In genomic region chr1:241934843-241935242, GRCh38 we compare ENCODE assay signal across 20 cellular contexts. TPM values are rescaled to one million over a fixed set of nuclear protein-coding genes. Genes with fewer than 3 reads are reported as not detected.
A peak's percentile ranks its signal among the peaks of the same experiment; 100 is the strongest.
DNase-seq lines count a peak whose midpoint lies in the region; ATAC-seq, FAIRE-seq and TF ChIP-seq lines count a peak whose summit lies in the region.
"Had no signal": no experiment of that assay in that cellular context is flagged by ENCODE, and none has a peak within 500 bp of the region (broad histone marks: within the 10 kb centered on the region; RNA-seq: fewer than 3 reads in every experiment).

No MANE protein-coding gene starts in this region.

- H2BK20ac ChIP-seq in H9 (ENCODE audit: low read depth, low read length, poor library complexity, severe bottlenecking): no peak overlapping the region

- no peak overlapping the region for H2BK120ac ChIP-seq in H9 (ENCODE audit: low read depth, low read length, poor library complexity, severe bottlenecking)

- H3K4me1 ChIP-seq in H9 (ENCODE audit: insufficient read depth, low read length): no peaks in the 10 kb centered on the region; the same call in 1 of the 2 replicates
- H3K4me1 ChIP-seq: Caco-2, HAP-1 had no signal

- H3K23me2 ChIP-seq in H9 (ENCODE audit: insufficient read length, low read depth, low read length, poor library complexity, severe bottlenecking): no peaks in the 10 kb centered on the region

- no peak overlapping the region for H3K27ac ChIP-seq in H9 (ENCODE audit: insufficient read length, low read depth, low read length)

- WGBS in H9 (ENCODE audit: extremely low coverage, insufficient read length, low lambda C conversion rate): no CpG with 5 or more reads among the region's 7 CpGs

- peaks cover 13 to 17% of the 10 kb centered on the region in 2 experiments for H3K9me3 Mint-ChIP-seq in H9

- H4K91ac ChIP-seq in H9 (ENCODE audit: insufficient read length, low read depth, low read length): no peak overlapping the region

- H3K14ac ChIP-seq in H9 (ENCODE audit: insufficient read depth, low read length): no peak overlapping the region

- H3T11ph ChIP-seq in H9 (ENCODE audit: low read length): no peak overlapping the region

- H4K20me1 ChIP-seq in H9 (ENCODE audit: control insufficient read depth, insufficient read depth, insufficient read length): no peaks in the 10 kb centered on the region

- no peaks in the 10 kb centered on the region for H3K9me3 ChIP-seq in H9 (ENCODE audit: control insufficient read depth, low read depth, low read length)
- H3K9me3 ChIP-seq: Caco-2, HAP-1 had no signal

- peaks cover 0 to 19% (median 6%) of the 10 kb centered on the region in 3 experiments; a peak in 4 of 7 replicates for H3K36me3 Mint-ChIP-seq in H9 (ENCODE audit: insufficient read depth in 1 of 3, low read depth in 3 of 3)
- H3K36me3 Mint-ChIP-seq: CD4-positive, CD25-positive, alpha-beta regulatory T cell had no signal

- no peak overlapping the region for H3K4me3 Mint-ChIP-seq in H9
- H3K4me3 Mint-ChIP-seq: B cell; CD4-positive, CD25-positive, alpha-beta regulatory T cell; IgD-negative memory B cell had no signal

- H4K5ac ChIP-seq in H9 (ENCODE audit: insufficient read length, low read depth, low read length): no peak overlapping the region

- no peak overlapping the region for H3K18ac ChIP-seq in H9 (ENCODE audit: insufficient read length, low read depth, low read length)

- no peaks in the 10 kb centered on the region for H3K79me1 ChIP-seq in H9 (ENCODE audit: insufficient read depth, low read depth, low read length, poor library complexity, severe bottlenecking)

- no peak overlapping the region for H2BK5ac ChIP-seq in H9 (ENCODE audit: insufficient read length, low read length)

- intact Hi-C loops in sciatic nerve (cut with DNase I): no loop called here

- H4K8ac ChIP-seq in H9 (replicated peaks; ENCODE audit: insufficient read length, low read depth, low read length): no peak overlapping the region

- H3K4me1 Mint-ChIP-seq in H9: peaks cover 22 to 25% of the 10 kb centered on the region in 2 experiments
- H3K4me1 Mint-ChIP-seq: B cell; CD4-positive, CD25-positive, alpha-beta regulatory T cell had no signal

- ATAC-seq in sciatic nerve: peak; percentile 46
- ATAC-seq: PC-3 had no signal

- H3K4me2 ChIP-seq in H9 (ENCODE audit: insufficient read depth, insufficient read length, low read length): no peak overlapping the region

- FAIRE-seq in HTR-8/SVneo (lab: Jason Lieb, UNC): no peak

- peak overlapping the region in 2 of 3 experiments; percentile 30 to 42; a peak in 3 of 7 replicates for H3K27ac Mint-ChIP-seq in H9
- H3K27ac Mint-ChIP-seq: B cell; CD4-positive, CD25-positive, alpha-beta regulatory T cell; IgD-negative memory B cell had no signal

- H2AK5ac ChIP-seq in H9 (ENCODE audit: insufficient read length, low read length): no peak overlapping the region

- no peaks in the 10 kb centered on the region for H3K79me2 ChIP-seq in H9 (ENCODE audit: insufficient read depth, low read length)

- H3K9ac ChIP-seq in H9 (ENCODE audit: extremely low read depth, insufficient read length, low read length): no peak overlapping the region

- DNase-seq in H9 (no peak), cerebellar cortex (ENCODE audit: low spot score) (peak; percentile 33), midbrain (lab: John Stamatoyannopoulos, UW) (peak; percentile 56), sciatic nerve (ENCODE audit: low spot score) (peak; percentile 30), HTR-8/SVneo (ENCODE audit: insufficient read length, low spot score) (no peak), T-helper 1 cell (no peak), AG08395 (ENCODE audit: low spot score) (no peak)
- no peak for DNase-seq in activated CD4-positive, CD25-positive, alpha-beta regulatory T cell (lab: John Stamatoyannopoulos, UW)
- DNase-seq: ACHN; Caco-2; CD4-positive, CD25-positive, alpha-beta regulatory T cell; NCI-H1930; NCI-H2171 treated with DMSO at 0.1 percent for 48 hours; NCI-H446 treated with DMSO at 0.1 percent for 48 hours; PC-3 had no signal

- H2BK15ac ChIP-seq in H9 (ENCODE audit: low read depth, low read length): no peak overlapping the region

- no peak overlapping the region for H3K4ac ChIP-seq in H9 (ENCODE audit: low read depth, low read length)

- H2AFZ ChIP-seq in H9 (ENCODE audit: low read length): no peak overlapping the region

- H3K27me3 Mint-ChIP-seq in H9 (ENCODE audit: low read depth): no peaks in the 10 kb centered on the region

- H3K27me3 ChIP-seq in H9 (ENCODE audit: insufficient read depth, low read length): no peaks in the 10 kb centered on the region

- no peak overlapping the region for H3K23ac ChIP-seq in H9 (ENCODE audit: insufficient read length, low read depth, low read length)

- TF ChIP-seq CTCF in H9 (conservative IDR thresholded peaks at IDR 0.05): no peak

- H3K56ac ChIP-seq in H9 (ENCODE audit: insufficient read length, low read depth, low read length): no peak overlapping the region

- no peak overlapping the region for H2BK12ac ChIP-seq in H9 (ENCODE audit: insufficient read length, low read depth, low read length)

RNA-seq across cellular contexts. Expression of gene BECN2, which starts 22.7 kb away (rescaled TPM):
- not detected in 2 replicates for total RNA-seq in H9 (2021)
- total RNA-seq in sciatic nerve: not detected
- total RNA-seq: B cell; Caco-2; CD4-positive, CD25-positive, alpha-beta regulatory T cell; HT-29; LHCN-M2; PC-3 had no signal

Comparison
In these comparisons a context has a peak if more than half of its experiments do, and no peak if none do; other contexts are left out.
1. DNase-seq: peak in cerebellar cortex (single experiment), midbrain (single experiment) and sciatic nerve (single experiment); none in H9 (single experiment), HTR-8/SVneo (single experiment), T-helper 1 cell (0 of 5), activated CD4-positive, CD25-positive, alpha-beta regulatory T cell (0 of 4) and AG08395 (single experiment).